In the genomic region with DNA sequence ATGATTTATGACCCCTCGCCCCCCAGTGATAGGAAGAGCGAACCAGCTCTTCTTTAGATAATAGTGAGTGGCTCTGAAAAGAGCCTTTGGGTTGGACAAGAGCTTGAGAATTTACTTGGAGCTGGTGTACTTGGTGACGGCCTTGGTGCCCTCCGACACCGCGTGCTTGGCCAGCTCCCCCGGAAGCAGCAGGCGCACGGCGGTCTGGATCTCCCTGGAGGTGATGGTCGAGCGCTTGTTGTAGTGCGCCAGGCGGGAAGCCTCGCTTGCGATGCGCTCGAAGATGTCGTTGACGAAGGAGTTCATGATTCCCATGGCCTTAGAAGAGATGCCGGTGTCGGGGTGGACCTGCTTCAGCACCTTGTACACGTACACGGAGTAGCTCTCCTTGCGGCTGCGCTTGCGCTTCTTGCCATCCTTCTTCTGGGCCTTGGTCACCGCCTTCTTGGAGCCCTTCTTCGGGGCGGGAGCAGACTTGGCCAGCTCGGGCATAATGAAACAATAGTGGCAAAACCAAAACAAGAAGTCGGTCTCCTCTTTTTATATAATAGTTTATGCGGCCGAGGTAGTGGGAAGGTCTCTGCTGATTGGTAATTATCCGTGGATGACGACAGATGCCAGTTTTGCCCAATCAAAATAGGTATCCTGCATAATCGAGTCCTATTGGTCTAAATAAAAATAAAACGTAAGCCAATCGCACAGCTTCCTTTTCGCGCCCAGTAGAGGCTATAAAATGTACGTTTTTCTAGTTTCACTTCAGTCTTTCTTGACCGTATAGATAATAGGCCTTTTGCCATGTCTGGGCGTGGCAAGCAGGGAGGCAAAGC, we compare ENCODE assay signal across 8 cellular contexts.
DNase-seq lines count a peak whose midpoint lies in the region; ATAC-seq and TF ChIP-seq lines count a peak whose summit lies in the region.
"Not testable (repeated sequence)": the region's sequence is repeated elsewhere in the genome, so short reads cannot be mapped to it uniquely, and the experiment has no call there.

No MANE protein-coding gene starts in this region.

- peak overlapping the region; percentile 92 for H3K4me3 Mint-ChIP-seq in activated naive CD8-positive, alpha-beta T cell treated with anti-CD3 and anti-CD28 coated beads, Interleukin-2, amount 50 U/mL, for 24 hours
- H3K4me3 Mint-ChIP-seq in glutamatergic neuron (ENCODE audit: unreplicated experiment) = peak overlapping the region; percentile 91

- H3K4me3 ChIP-seq in urinary bladder (ENCODE audit: low read depth, low read length) = peak overlapping the region; percentile 9

- not testable (repeated sequence) for H3K27me3 Mint-ChIP-seq in activated naive CD8-positive, alpha-beta T cell treated with anti-CD3 and anti-CD28 coated beads, Interleukin-2, amount 50 U/mL, for 24 hours; glutamatergic neuron (ENCODE audit: unreplicated experiment)

- not testable (repeated sequence) for TF ChIP-seq CTCF in GM13976 (IDR thresholded peaks at IDR 0.05; ENCODE audit: borderline replicate concordance, control extremely low read depth, extremely low read depth, insufficient read depth, missing control alignments); glutamatergic neuron (IDR thresholded peaks at IDR 0.05; ENCODE audit: partially characterized antibody, unreplicated experiment)

- in situ Hi-C loops in GM13976 (cut with MboI; ENCODE audit: low sequenced_read_pairs, unreplicated experiment) = loop anchor here (10.0 kb wide), 1 partner anchor 653 kb away; no protein-coding TSS in a partner anchor

- peak; percentile 86 for DNase-seq in GM13976 (ENCODE audit: low spot score)
- DNase-seq in NCI-H1105 treated with DMSO at 0.1 percent for 48 hours (lab: John Stamatoyannopoulos, UW) = peak; percentile 92
- DNase-seq in SKM-1 treated with dmso at 0.1 percent for 144 hours (lab: John Stamatoyannopoulos, UW; ENCODE audit: unreplicated experiment) = peak; percentile 93
- peak; percentile 68 for DNase-seq in activated naive CD8-positive, alpha-beta T cell treated with anti-CD3 and anti-CD28 coated beads, Interleukin-2, amount 50 U/mL, for 24 hours
- peak; percentile 68 for DNase-seq in glutamatergic neuron
- peak; percentile 35 for DNase-seq in occipital lobe (lab: John Stamatoyannopoulos, UW)

- peak overlapping the region; percentile 41 for H3K27ac ChIP-seq in urinary bladder (ENCODE audit: low read depth)

- H3K4me1 Mint-ChIP-seq in activated naive CD8-positive, alpha-beta T cell treated with anti-CD3 and anti-CD28 coated beads, Interleukin-2, amount 50 U/mL, for 24 hours = peaks cover 47% of the 10 kb centered on the region
- H3K4me1 Mint-ChIP-seq in glutamatergic neuron (ENCODE audit: low read depth, unreplicated experiment) = not testable (repeated sequence)

- not testable (repeated sequence) for H3K4me1 ChIP-seq in urinary bladder (ENCODE audit: insufficient read depth)

- H3K36me3 ChIP-seq in urinary bladder (ENCODE audit: insufficient read depth) = not testable (repeated sequence)

- WGBS in urinary bladder = under 1% methylated on average over 44 of the region's 44 CpGs

- ATAC-seq in HG02798 (IDR thresholded peaks at IDR 0.05; ENCODE audit: poor library complexity, unreplicated experiment) = peak; percentile 75
- ATAC-seq in activated naive CD8-positive, alpha-beta T cell treated with anti-CD3 and anti-CD28 coated beads, Interleukin-2, amount 50 U/mL, for 24 hours = peak; percentile 71

- H3K9me3 Mint-ChIP-seq in activated naive CD8-positive, alpha-beta T cell treated with anti-CD3 and anti-CD28 coated beads, Interleukin-2, amount 50 U/mL, for 24 hours = not testable (repeated sequence)
- H3K9me3 Mint-ChIP-seq in glutamatergic neuron (ENCODE audit: unreplicated experiment) = peaks cover 11% of the 10 kb centered on the region

- peak overlapping the region; percentile 97 for H3K27ac Mint-ChIP-seq in activated naive CD8-positive, alpha-beta T cell treated with anti-CD3 and anti-CD28 coated beads, Interleukin-2, amount 50 U/mL, for 24 hours
- H3K27ac Mint-ChIP-seq in glutamatergic neuron (ENCODE audit: unreplicated experiment) = peak overlapping the region; percentile 94

- H3K36me3 Mint-ChIP-seq in activated naive CD8-positive, alpha-beta T cell treated with anti-CD3 and anti-CD28 coated beads, Interleukin-2, amount 50 U/mL, for 24 hours (ENCODE audit: low read depth); glutamatergic neuron (ENCODE audit: unreplicated experiment): not testable (repeated sequence)

Comparison
In these comparisons a context has a peak if more than half of its experiments do, and no peak if none do; other contexts are left out.
1. Peak in every context shown above with its lines: DNase-seq, ATAC-seq, H3K4me3 ChIP-seq and H3K27ac ChIP-seq.
2. DNase-seq: peak in every context shown above with its lines; median percentile 93 in SKM-1 treated with dmso at 0.1 percent for 144 hours; 92 in NCI-H1105 treated with DMSO at 0.1 percent for 48 hours; 86 in GM13976; 68 in activated naive CD8-positive, alpha-beta T cell treated with anti-CD3 and anti-CD28 coated beads, Interleukin-2, amount 50 U/mL, for 24 hours; 68 in glutamatergic neuron; 35 in occipital lobe.